Comparison of ENCODE assay signal across 2 cellular contexts in genomic region chr6:14721103-14721758, GRCh38.
TF ChIP-seq lines count a peak whose summit lies in the region.

No MANE protein-coding gene starts in this region.

TF ChIP-seq in H1, 55 proteins besides CTCF, POLR2A, EP300 and RAD21:
- TF ChIP-seq CHD7 (IDR thresholded peaks at IDR 0.05; ENCODE audit: insufficient replicate concordance, low read length), result no peak
- TF ChIP-seq, protein P1, sequence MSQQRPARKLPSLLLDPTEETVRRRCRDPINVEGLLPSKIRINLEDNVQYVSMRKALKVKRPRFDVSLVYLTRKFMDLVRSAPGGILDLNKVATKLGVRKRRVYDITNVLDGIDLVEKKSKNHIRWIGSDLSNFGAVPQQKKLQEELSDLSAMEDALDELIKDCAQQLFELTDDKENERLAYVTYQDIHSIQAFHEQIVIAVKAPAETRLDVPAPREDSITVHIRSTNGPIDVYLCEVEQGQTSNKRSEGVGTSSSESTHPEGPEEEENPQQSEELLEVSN (IDR thresholded peaks at IDR 0.05), result no peak
- TF ChIP-seq EGR1 (IDR thresholded peaks at IDR 0.05; ENCODE audit: borderline replicate concordance, low read depth, low read length), result no peak
- TF ChIP-seq SIN3A (conservative IDR thresholded peaks at IDR 0.05 in 1 of 2, IDR thresholded peaks at IDR 0.05 in 1 of 2; ENCODE audit: low read depth in 1 of 2, low read length in 2 of 2), result no peak
- no peak for TF ChIP-seq SP1 (IDR thresholded peaks at IDR 0.05; ENCODE audit: low read depth, low read length)
- no peak for TF ChIP-seq SRF (IDR thresholded peaks at IDR 0.05; ENCODE audit: low read depth, low read length)
- TF ChIP-seq ATF3 (IDR thresholded peaks at IDR 0.05; ENCODE audit: insufficient read depth, low read depth, low read length), result no peak
- no peak for TF ChIP-seq CBX8 (IDR thresholded peaks at IDR 0.05; ENCODE audit: borderline replicate concordance, low read depth, low read length)

TF ChIP-seq in SK-N-SH treated with all-trans-retinoic acid at 6 μM for 48 hours, 23 proteins besides CTCF, POLR2A, EP300 and RAD21:
- TF ChIP-seq ZNF8 (CRISPR knock-in tag; IDR thresholded peaks at IDR 0.05) (no peak), PATZ1 (CRISPR knock-in tag; IDR thresholded peaks at IDR 0.05; ENCODE audit: borderline replicate concordance) (no peak), ESRRG (CRISPR knock-in tag; IDR thresholded peaks at IDR 0.05) (no peak), ZC3H10 (CRISPR knock-in tag; IDR thresholded peaks at IDR 0.05) (no peak), CSDC2 (CRISPR knock-in tag; IDR thresholded peaks at IDR 0.05) (no peak), TSHZ2 (CRISPR knock-in tag; IDR thresholded peaks at IDR 0.05) (no peak), TOX (CRISPR knock-in tag; IDR thresholded peaks at IDR 0.05; ENCODE audit: borderline replicate concordance) (no peak), OSR1 (CRISPR knock-in tag; IDR thresholded peaks at IDR 0.05) (no peak), ZFP30 (CRISPR knock-in tag; IDR thresholded peaks at IDR 0.05) (no peak)
- TF ChIP-seq, protein P2, sequence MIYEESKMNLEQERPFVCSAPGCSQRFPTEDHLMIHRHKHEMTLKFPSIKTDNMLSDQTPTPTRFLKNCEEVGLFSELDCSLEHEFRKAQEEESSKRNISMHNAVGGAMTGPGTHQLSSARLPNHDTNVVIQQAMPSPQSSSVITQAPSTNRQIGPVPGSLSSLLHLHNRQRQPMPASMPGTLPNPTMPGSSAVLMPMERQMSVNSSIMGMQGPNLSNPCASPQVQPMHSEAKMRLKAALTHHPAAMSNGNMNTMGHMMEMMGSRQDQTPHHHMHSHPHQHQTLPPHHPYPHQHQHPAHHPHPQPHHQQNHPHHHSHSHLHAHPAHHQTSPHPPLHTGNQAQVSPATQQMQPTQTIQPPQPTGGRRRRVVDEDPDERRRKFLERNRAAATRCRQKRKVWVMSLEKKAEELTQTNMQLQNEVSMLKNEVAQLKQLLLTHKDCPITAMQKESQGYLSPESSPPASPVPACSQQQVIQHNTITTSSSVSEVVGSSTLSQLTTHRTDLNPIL (CRISPR knock-in tag; IDR thresholded peaks at IDR 0.05; ENCODE audit: low read depth), result no peak
- TF ChIP-seq, protein P3, sequence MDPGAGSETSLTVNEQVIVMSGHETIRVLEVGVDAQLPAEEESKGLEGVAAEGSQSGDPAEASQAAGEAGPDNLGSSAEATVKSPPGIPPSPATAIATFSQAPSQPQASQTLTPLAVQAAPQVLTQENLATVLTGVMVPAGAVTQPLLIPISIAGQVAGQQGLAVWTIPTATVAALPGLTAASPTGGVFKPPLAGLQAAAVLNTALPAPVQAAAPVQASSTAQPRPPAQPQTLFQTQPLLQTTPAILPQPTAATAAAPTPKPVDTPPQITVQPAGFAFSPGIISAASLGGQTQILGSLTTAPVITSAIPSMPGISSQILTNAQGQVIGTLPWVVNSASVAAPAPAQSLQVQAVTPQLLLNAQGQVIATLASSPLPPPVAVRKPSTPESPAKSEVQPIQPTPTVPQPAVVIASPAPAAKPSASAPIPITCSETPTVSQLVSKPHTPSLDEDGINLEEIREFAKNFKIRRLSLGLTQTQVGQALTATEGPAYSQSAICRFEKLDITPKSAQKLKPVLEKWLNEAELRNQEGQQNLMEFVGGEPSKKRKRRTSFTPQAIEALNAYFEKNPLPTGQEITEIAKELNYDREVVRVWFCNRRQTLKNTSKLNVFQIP (CRISPR knock-in tag; IDR thresholded peaks at IDR 0.05; ENCODE audit: borderline replicate concordance, low read depth), result no peak
